ENCODE assay signal across 8 cellular contexts in the genomic region with DNA sequence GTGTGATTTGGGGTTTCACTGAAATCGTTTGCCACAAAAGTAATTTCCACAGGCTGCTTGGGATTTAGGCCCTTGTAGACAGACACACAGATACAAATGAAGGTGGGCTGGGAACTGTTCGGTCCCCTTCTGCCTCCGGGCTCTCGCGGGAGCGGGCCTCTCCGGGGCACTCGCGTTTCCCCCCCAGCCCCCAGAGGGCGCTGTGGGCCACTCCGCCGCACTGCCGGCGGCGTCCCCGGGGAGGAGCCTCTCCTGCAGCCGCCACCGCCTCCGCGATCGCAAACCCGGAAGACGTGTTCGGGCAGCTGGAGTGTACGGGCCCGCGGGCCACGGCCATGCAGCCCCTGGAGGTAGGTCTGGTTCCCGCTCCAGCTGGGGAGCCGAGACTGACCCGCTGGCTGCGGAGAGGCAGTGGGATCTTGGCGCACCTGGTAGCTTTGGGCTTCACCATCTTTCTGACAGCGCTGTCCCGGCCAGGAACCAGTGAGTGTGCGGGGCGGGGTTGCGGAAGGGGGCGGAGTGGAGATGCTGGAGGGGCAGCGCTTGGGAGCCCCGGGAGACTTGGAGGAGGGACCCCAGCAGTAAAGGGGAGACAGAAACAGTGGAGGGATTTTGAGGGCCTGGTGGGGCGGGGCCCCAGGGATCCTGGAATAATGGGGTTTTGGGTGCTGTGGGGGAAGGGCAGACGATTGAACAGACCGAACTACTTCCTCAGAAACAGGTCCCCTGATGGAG. TPM values are rescaled to one million over a fixed set of nuclear protein-coding genes. Genes with fewer than 3 reads are reported as not detected.
DNase-seq lines count a peak whose midpoint lies in the region; ATAC-seq and TF ChIP-seq lines count a peak whose summit lies in the region.

A gene with protein sequence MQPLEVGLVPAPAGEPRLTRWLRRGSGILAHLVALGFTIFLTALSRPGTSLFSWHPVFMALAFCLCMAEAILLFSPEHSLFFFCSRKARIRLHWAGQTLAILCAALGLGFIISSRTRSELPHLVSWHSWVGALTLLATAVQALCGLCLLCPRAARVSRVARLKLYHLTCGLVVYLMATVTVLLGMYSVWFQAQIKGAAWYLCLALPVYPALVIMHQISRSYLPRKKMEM (plus strand): TSS at position 290 of the 735 bp plus-strand sequence. CDS start 46 bp downstream, at position 336.

- intact Hi-C loops in CD8-positive, alpha-beta T cell (cut with DNase I, micrococcal nuclease): loop anchor here (1.0 to 5.0 kb wide), 11 partner anchors 8 to 845 kb away; partner anchors contain the start of genes AHCYL1 (in 1 of the 2), AMIGO1 (in 1 of the 2), AMPD2 (in 1 of the 2) and ATXN7L2 (in 1 of the 2)

- no peaks in the 10 kb centered on the region for H3K9me3 ChIP-seq in CD8-positive, alpha-beta T cell (ENCODE audit: low read length)
- no peaks in the 10 kb centered on the region for H3K9me3 ChIP-seq in mesenchymal stem cell (ENCODE audit: control insufficient read depth, low read length)

- H4K91ac ChIP-seq in mesenchymal stem cell (ENCODE audit: low read length): peak within 1 kb of the TSS; percentile 70

- peak; percentile 79 to 95 (median 88) for DNase-seq in CD8-positive, alpha-beta T cell
- DNase-seq in NCI-H82 (lab: John Stamatoyannopoulos, UW) (peak; percentile 90), mesenchymal stem cell (peak; percentile 86)
- peak; percentile 91 for DNase-seq in activated CD8-positive, alpha-beta T cell treated with anti-CD3 and anti-CD28 coated beads, Interleukin-2, amount 10 ng/mL, durations not matched to agents 7 days and 5 days
- peak; percentile 87 for DNase-seq in effector CD4-positive, alpha-beta T cell
- DNase-seq in stimulated activated CD8-positive, alpha-beta memory T cell treated with anti-CD3 and anti-CD28 coated beads, Interleukin-12 subunit alpha, Interleukin-12 subunit beta, amount 100 ng/mL, for 4 hours (ENCODE audit: low read depth): peak; percentile 83

- peaks cover 16% of the 10 kb centered on the region for H3K36me3 ChIP-seq in CD8-positive, alpha-beta T cell (ENCODE audit: insufficient read depth, low read length)
- H3K36me3 ChIP-seq in mesenchymal stem cell (ENCODE audit: control insufficient read depth in 1 of 2, insufficient read depth in 2 of 2, low read depth in 1 of 2, low read length in 2 of 2): peaks cover 55 to 58% of the 10 kb centered on the region in 2 experiments

- under 1% methylated on average over 44 of the region's 44 CpGs for WGBS in mesenchymal stem cell

- peak within 1 kb of the TSS; percentile 95 for H3K4me3 Mint-ChIP-seq in CD8-positive, alpha-beta T cell
- peak within 1 kb of the TSS; percentile 97 for H3K4me3 Mint-ChIP-seq in activated CD8-positive, alpha-beta T cell treated with anti-CD3 and anti-CD28 coated beads, Interleukin-2, amount 10 ng/mL, durations not matched to agents 7 days and 5 days

- H2AFZ ChIP-seq in mesenchymal stem cell (ENCODE audit: low read depth, low read length): peak within 1 kb of the TSS; percentile 96

- H3K4me1 ChIP-seq in CD8-positive, alpha-beta T cell (ENCODE audit: insufficient read depth, low read length): peaks cover 49% of the 10 kb centered on the region
- peaks cover 16% of the 10 kb centered on the region for H3K4me1 ChIP-seq in mesenchymal stem cell (ENCODE audit: control insufficient read depth, insufficient read depth, low read depth, low read length)

- peak within 1 kb of the TSS; percentile 94 for H3K4me3 ChIP-seq in CD8-positive, alpha-beta T cell (ENCODE audit: low read depth, low read length)
- H3K4me3 ChIP-seq in mesenchymal stem cell (ENCODE audit: insufficient read depth in 1 of 2, low read depth in 1 of 2, low read length in 2 of 2): peak within 1 kb of the TSS; percentile 94 to 97

- H3K27me3 Mint-ChIP-seq in CD8-positive, alpha-beta T cell (ENCODE audit: low read depth): no peaks in the 10 kb centered on the region
- H3K27me3 Mint-ChIP-seq in activated CD8-positive, alpha-beta T cell treated with anti-CD3 and anti-CD28 coated beads, Interleukin-2, amount 10 ng/mL, durations not matched to agents 7 days and 5 days (ENCODE audit: low read depth): no peaks in the 10 kb centered on the region

- peak within 1 kb of the TSS; percentile 79 to 96 for H3K18ac ChIP-seq in mesenchymal stem cell (ENCODE audit: low read depth in 1 of 2, low read length in 2 of 2)

- H3K23ac ChIP-seq in mesenchymal stem cell (ENCODE audit: low read length in 2 of 2): peak within 1 kb of the TSS in 1 of 2 experiments; percentile 76

- H3K14ac ChIP-seq in mesenchymal stem cell (ENCODE audit: low read length in 2 of 2): peak within 1 kb of the TSS in 1 of 2 experiments; percentile 97

- H3K4ac ChIP-seq in mesenchymal stem cell (ENCODE audit: low read depth in 1 of 2, low read length in 2 of 2): peak within 1 kb of the TSS in 1 of 2 experiments; percentile 89

- H2BK15ac ChIP-seq in mesenchymal stem cell (ENCODE audit: low read depth, poor library complexity, severe bottlenecking): peak within 1 kb of the TSS; percentile 92

- H3K27me3 ChIP-seq in CD8-positive, alpha-beta T cell (ENCODE audit: insufficient read depth, low read length): no peaks in the 10 kb centered on the region
- no peaks in the 10 kb centered on the region for H3K27me3 ChIP-seq in mesenchymal stem cell (ENCODE audit: control insufficient read depth in 1 of 2, insufficient read depth in 1 of 2, low read length in 2 of 2)

- H2BK5ac ChIP-seq in mesenchymal stem cell (ENCODE audit: low read depth, low read length, poor library complexity, severe bottlenecking): no peak within 1 kb of the TSS

- peak within 1 kb of the TSS; percentile 53 for H3K27ac ChIP-seq in CD8-positive, alpha-beta T cell (ENCODE audit: low read depth, low read length)
- H3K27ac ChIP-seq in mesenchymal stem cell (ENCODE audit: low read length, poor library complexity, severe bottlenecking): peak within 1 kb of the TSS; percentile 83

- CTCF ChIA-PET in CD8-positive, alpha-beta T cell (lab: Charles Lee): interaction anchor here (0.7 to 43.6 kb wide), 16 partner anchors 4 to 412 kb away, joined by 3 to 1903 read pairs (median 6); partner anchors contain the start of genes AMIGO1, ATXN7L2 and GPR61 and of another gene
- CTCF ChIA-PET in activated CD8-positive, alpha-beta T cell treated with anti-CD3 and anti-CD28 coated beads, Interleukin-2, amount 10 ng/mL, durations not matched to agents 7 days and 5 days (lab: Charles Lee): interaction anchor here (0.7 to 33.2 kb wide), 18 partner anchors 10 to 541 kb away, joined by 3 to 1507 read pairs (median 4); partner anchors contain the start of genes AMIGO1, ATXN7L2, GNAI3 and GPR61

- H3K4me1 Mint-ChIP-seq in CD8-positive, alpha-beta T cell (ENCODE audit: low read depth): peaks cover 52% of the 10 kb centered on the region
- peaks cover 56% of the 10 kb centered on the region for H3K4me1 Mint-ChIP-seq in activated CD8-positive, alpha-beta T cell treated with anti-CD3 and anti-CD28 coated beads, Interleukin-2, amount 10 ng/mL, durations not matched to agents 7 days and 5 days (ENCODE audit: low read depth)

- H3K9me3 Mint-ChIP-seq in CD8-positive, alpha-beta T cell: no peaks in the 10 kb centered on the region
- no peaks in the 10 kb centered on the region for H3K9me3 Mint-ChIP-seq in activated CD8-positive, alpha-beta T cell treated with anti-CD3 and anti-CD28 coated beads, Interleukin-2, amount 10 ng/mL, durations not matched to agents 7 days and 5 days (ENCODE audit: insufficient read depth)

- H2BK120ac ChIP-seq in mesenchymal stem cell (ENCODE audit: low read depth, low read length): no peak within 1 kb of the TSS

- peak within 1 kb of the TSS; percentile 95 for H4K8ac ChIP-seq in mesenchymal stem cell (ENCODE audit: low read length)

- H3K4me2 ChIP-seq in mesenchymal stem cell (ENCODE audit: low read length, poor library complexity, severe bottlenecking): peak within 1 kb of the TSS; percentile 71

- H3K79me1 ChIP-seq in mesenchymal stem cell (replicated peaks; ENCODE audit: low read length, poor library complexity, severe bottlenecking): peaks cover 30% of the 10 kb centered on the region

- peak; percentile 90 for ATAC-seq in CD8-positive, alpha-beta T cell
- ATAC-seq in GM19328 (IDR thresholded peaks at IDR 0.05; ENCODE audit: unreplicated experiment): peak; percentile 83
- peak; percentile 70 for ATAC-seq in HG03469 (IDR thresholded peaks at IDR 0.05; ENCODE audit: unreplicated experiment)
- ATAC-seq in activated CD8-positive, alpha-beta T cell treated with anti-CD3 and anti-CD28 coated beads, Interleukin-2, amount 10 ng/mL, durations not matched to agents 7 days and 5 days: peak; percentile 91

- peak within 1 kb of the TSS; percentile 88 for H3K9ac ChIP-seq in mesenchymal stem cell (ENCODE audit: low read length)

- peak within 1 kb of the TSS; percentile 85 for H3K27ac Mint-ChIP-seq in CD8-positive, alpha-beta T cell
- peak within 1 kb of the TSS; percentile 87 for H3K27ac Mint-ChIP-seq in activated CD8-positive, alpha-beta T cell treated with anti-CD3 and anti-CD28 coated beads, Interleukin-2, amount 10 ng/mL, durations not matched to agents 7 days and 5 days

- POLR2A ChIA-PET in CD8-positive, alpha-beta T cell (lab: Charles Lee): interaction anchor here (1.3 to 12.9 kb wide), 7 partner anchors 9 to 68 kb away, joined by 4 to 132 read pairs (median 23); partner anchors contain the start of genes AMIGO1, ATXN7L2, GNAI3 and PSMA5
- POLR2A ChIA-PET in activated CD8-positive, alpha-beta T cell treated with anti-CD3 and anti-CD28 coated beads, Interleukin-2, amount 10 ng/mL, durations not matched to agents 7 days and 5 days (lab: Charles Lee): interaction anchor here (0.7 to 6.7 kb wide), 7 partner anchors 9 to 69 kb away, joined by 3 to 66 read pairs (median 4); partner anchors contain the start of genes ATXN7L2, GNAI3 and GPR61

- peaks cover 47% of the 10 kb centered on the region for H3K36me3 Mint-ChIP-seq in CD8-positive, alpha-beta T cell
- H3K36me3 Mint-ChIP-seq in activated CD8-positive, alpha-beta T cell treated with anti-CD3 and anti-CD28 coated beads, Interleukin-2, amount 10 ng/mL, durations not matched to agents 7 days and 5 days (ENCODE audit: low read depth): peaks cover 36% of the 10 kb centered on the region

- peak; percentile 88 for TF ChIP-seq CTCF in CD8-positive, alpha-beta T cell (IDR thresholded peaks at IDR 0.05)

- no peak within 1 kb of the TSS for H2BK12ac ChIP-seq in mesenchymal stem cell (ENCODE audit: low read length in 2 of 2)

- peak within 1 kb of the TSS; percentile 26 for H2AK5ac ChIP-seq in mesenchymal stem cell (ENCODE audit: low read length, severe bottlenecking)

RNA-seq across cellular contexts. Expression of the gene that starts here (rescaled TPM):
- 10 to 100 TPM; 10.2 to 12.3 TPM for total RNA-seq in CD8-positive, alpha-beta T cell
- 10 to 100 TPM; 19.0 to 19.8 TPM for total RNA-seq in activated CD8-positive, alpha-beta T cell treated with anti-CD3 and anti-CD28 coated beads, Interleukin-2, amount 10 ng/mL, durations not matched to agents 7 days and 5 days
- polyA plus RNA-seq in mesenchymal stem cell (2013, experiment 1 of 2): 4.1 TPM
- 4.2 TPM for polyA plus RNA-seq in mesenchymal stem cell (2013, experiment 2 of 2)

Comparison
In these comparisons a context has a peak if more than half of its experiments do, and no peak if none do; other contexts are left out.
1. Peak in every context shown above with its lines: DNase-seq, ATAC-seq, H3K4me3 ChIP-seq and H3K27ac ChIP-seq.